1 cellular context compared by ENCODE assay signal in genomic region chr19:42325308-42325895, GRCh38.
TF ChIP-seq lines count a peak whose summit lies in the region.

Gene MEGF8, plus strand, starts transcription at chr19:42325635. Its CDS starts 609 bp downstream, at chr19:42326244.

TF ChIP-seq in HEK293, 187 proteins besides CTCF, POLR2A, EP300 and RAD21 (continued from another document and continues in another):
- TF ChIP-seq PRDM2 (tag by site-specific recombination; IDR thresholded peaks at IDR 0.05; ENCODE audit: borderline replicate concordance) (no peak), ZFP69B (tag by site-specific recombination; IDR thresholded peaks at IDR 0.05) (no peak; the same call in none of the 2 replicates), GLI2 (tag by site-specific recombination; IDR thresholded peaks at IDR 0.05; ENCODE audit: borderline replicate concordance, low read depth) (no peak), ZNF621 (tag by site-specific recombination; IDR thresholded peaks at IDR 0.05) (no peak), ZNF157 (tag by site-specific recombination; IDR thresholded peaks at IDR 0.05) (no peak), ZNF280D (tag by site-specific recombination; IDR thresholded peaks at IDR 0.05) (no peak), ZNF645 (tag by site-specific recombination; IDR thresholded peaks at IDR 0.05) (no peak), ZNF76 (tag by site-specific recombination; IDR thresholded peaks at IDR 0.05; ENCODE audit: borderline replicate concordance, low read depth) (peak; percentile 51; the same call in 1 of the 2 replicates), FEZF1 (tag by site-specific recombination; IDR thresholded peaks at IDR 0.05) (no peak), ZNF292 (tag by site-specific recombination; IDR thresholded peaks at IDR 0.05; ENCODE audit: borderline replicate concordance, low read depth) (no peak), ZNF610 (tag by site-specific recombination; IDR thresholded peaks at IDR 0.05; ENCODE audit: borderline replicate concordance) (no peak; the same call in 1 of the 2 replicates), ZNF239 (tag by site-specific recombination; IDR thresholded peaks at IDR 0.05) (no peak), ELK4 (IDR thresholded peaks at IDR 0.05; ENCODE audit: borderline replicate concordance, low read depth, low read length) (peak; percentile 99), ATF2 (tag by site-specific recombination; IDR thresholded peaks at IDR 0.05; ENCODE audit: low read depth) (no peak), ZNF785 (tag by site-specific recombination; IDR thresholded peaks at IDR 0.05) (no peak), ZNF571 (tag by site-specific recombination; IDR thresholded peaks at IDR 0.05) (no peak), ZNF148 (tag by site-specific recombination; IDR thresholded peaks at IDR 0.05; ENCODE audit: borderline replicate concordance) (no peak), MEIS1 (CRISPR knock-in tag; IDR thresholded peaks at IDR 0.05; ENCODE audit: borderline replicate concordance) (no peak), ZBTB20 (tag by site-specific recombination; IDR thresholded peaks at IDR 0.05) (no peak), MYNN (tag by site-specific recombination; IDR thresholded peaks at IDR 0.05; ENCODE audit: borderline replicate concordance) (no peak), ZBTB44 (tag by site-specific recombination; IDR thresholded peaks at IDR 0.05) (no peak), ZNF398 (tag by site-specific recombination; IDR thresholded peaks at IDR 0.05) (peak; percentile 87), ZBTB10 (tag by site-specific recombination; IDR thresholded peaks at IDR 0.05) (peak; percentile 85), KLF7 (tag by site-specific recombination; IDR thresholded peaks at IDR 0.05; ENCODE audit: borderline replicate concordance) (no peak; the same call in 1 of the 2 replicates), ZNF624 (tag by site-specific recombination; IDR thresholded peaks at IDR 0.05) (no peak), ZNF555 (tag by site-specific recombination; conservative IDR thresholded peaks at IDR 0.05) (no peak), ZNF302 (tag by site-specific recombination; IDR thresholded peaks at IDR 0.05; ENCODE audit: low read depth) (no peak), HOXC10 (CRISPR knock-in tag; IDR thresholded peaks at IDR 0.05) (no peak), ZFHX2 (tag by site-specific recombination; conservative IDR thresholded peaks at IDR 0.05) (peak; percentile 99), ZNF211 (tag by site-specific recombination; IDR thresholded peaks at IDR 0.05; ENCODE audit: low read depth) (no peak), EGR2 (tag by site-specific recombination; IDR thresholded peaks at IDR 0.05; ENCODE audit: low read depth) (peak; percentile 98), ZNF530 (tag by site-specific recombination; IDR thresholded peaks at IDR 0.05; ENCODE audit: low read depth) (no peak), HOXA7 (CRISPR knock-in tag; IDR thresholded peaks at IDR 0.05; ENCODE audit: borderline replicate concordance) (no peak)
